In the genomic region with DNA sequence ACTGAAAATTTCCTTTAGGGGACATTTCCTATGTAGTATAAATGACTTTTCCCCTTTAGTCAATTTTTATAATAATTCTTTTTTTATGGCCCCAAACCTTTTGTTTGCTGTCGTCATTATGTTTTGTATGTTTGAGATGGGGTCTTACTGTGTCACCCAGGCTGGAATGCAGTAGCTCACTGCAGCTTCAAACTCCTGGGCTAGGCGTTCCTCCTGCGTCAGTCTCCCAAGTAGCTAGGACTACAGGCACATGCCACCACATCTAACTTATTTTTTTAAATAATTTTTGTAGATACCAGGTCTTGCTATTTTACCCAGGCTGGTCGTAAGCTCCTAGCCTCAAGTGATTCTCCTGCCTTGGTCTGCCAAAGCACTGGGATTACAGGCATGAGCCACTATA, we compare ENCODE assay signal across 1 cellular context.
TF ChIP-seq lines count a peak whose summit lies in the region.

No MANE protein-coding gene starts in this region.

TF ChIP-seq in GM23338, 12 proteins besides CTCF, POLR2A, EP300 and RAD21:
- TF ChIP-seq, protein P1, sequence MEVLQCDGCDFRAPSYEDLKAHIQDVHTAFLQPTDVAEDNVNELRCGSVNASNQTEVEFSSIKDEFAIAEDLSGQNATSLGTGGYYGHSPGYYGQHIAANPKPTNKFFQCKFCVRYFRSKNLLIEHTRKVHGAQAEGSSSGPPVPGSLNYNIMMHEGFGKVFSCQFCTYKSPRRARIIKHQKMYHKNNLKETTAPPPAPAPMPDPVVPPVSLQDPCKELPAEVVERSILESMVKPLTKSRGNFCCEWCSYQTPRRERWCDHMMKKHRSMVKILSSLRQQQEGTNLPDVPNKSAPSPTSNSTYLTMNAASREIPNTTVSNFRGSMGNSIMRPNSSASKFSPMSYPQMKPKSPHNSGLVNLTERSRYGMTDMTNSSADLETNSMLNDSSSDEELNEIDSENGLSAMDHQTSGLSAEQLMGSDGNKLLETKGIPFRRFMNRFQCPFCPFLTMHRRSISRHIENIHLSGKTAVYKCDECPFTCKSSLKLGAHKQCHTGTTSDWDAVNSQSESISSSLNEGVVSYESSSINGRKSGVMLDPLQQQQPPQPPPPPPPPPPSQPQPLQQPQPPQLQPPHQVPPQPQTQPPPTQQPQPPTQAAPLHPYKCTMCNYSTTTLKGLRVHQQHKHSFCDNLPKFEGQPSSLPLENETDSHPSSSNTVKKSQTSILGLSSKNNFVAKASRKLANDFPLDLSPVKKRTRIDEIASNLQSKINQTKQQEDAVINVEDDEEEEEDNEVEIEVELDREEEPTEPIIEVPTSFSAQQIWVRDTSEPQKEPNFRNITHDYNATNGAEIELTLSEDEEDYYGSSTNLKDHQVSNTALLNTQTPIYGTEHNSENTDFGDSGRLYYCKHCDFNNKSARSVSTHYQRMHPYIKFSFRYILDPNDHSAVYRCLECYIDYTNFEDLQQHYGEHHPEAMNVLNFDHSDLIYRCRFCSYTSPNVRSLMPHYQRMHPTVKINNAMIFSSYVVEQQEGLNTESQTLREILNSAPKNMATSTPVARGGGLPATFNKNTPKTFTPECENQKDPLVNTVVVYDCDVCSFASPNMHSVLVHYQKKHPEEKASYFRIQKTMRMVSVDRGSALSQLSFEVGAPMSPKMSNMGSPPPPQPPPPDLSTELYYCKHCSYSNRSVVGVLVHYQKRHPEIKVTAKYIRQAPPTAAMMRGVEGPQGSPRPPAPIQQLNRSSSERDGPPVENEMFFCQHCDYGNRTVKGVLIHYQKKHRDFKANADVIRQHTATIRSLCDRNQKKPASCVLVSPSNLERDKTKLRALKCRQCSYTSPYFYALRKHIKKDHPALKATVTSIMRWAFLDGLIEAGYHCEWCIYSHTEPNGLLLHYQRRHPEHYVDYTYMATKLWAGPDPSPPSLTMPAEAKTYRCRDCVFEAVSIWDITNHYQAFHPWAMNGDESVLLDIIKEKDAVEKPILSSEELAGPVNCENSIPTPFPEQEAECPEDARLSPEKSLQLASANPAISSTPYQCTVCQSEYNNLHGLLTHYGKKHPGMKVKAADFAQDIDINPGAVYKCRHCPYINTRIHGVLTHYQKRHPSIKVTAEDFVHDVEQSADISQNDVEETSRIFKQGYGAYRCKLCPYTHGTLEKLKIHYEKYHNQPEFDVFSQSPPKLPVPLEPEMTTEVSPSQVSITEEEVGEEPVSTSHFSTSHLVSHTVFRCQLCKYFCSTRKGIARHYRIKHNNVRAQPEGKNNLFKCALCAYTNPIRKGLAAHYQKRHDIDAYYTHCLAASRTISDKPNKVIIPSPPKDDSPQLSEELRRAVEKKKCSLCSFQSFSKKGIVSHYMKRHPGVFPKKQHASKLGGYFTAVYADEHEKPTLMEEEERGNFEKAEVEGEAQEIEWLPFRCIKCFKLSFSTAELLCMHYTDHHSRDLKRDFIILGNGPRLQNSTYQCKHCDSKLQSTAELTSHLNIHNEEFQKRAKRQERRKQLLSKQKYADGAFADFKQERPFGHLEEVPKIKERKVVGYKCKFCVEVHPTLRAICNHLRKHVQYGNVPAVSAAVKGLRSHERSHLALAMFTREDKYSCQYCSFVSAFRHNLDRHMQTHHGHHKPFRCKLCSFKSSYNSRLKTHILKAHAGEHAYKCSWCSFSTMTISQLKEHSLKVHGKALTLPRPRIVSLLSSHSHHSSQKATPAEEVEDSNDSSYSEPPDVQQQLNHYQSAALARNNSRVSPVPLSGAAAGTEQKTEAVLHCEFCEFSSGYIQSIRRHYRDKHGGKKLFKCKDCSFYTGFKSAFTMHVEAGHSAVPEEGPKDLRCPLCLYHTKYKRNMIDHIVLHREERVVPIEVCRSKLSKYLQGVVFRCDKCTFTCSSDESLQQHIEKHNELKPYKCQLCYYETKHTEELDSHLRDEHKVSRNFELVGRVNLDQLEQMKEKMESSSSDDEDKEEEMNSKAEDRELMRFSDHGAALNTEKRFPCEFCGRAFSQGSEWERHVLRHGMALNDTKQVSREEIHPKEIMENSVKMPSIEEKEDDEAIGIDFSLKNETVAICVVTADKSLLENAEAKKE (CRISPR knock-in tag; IDR thresholded peaks at IDR 0.05), result no peak
- TF ChIP-seq STAT1 (IDR thresholded peaks at IDR 0.05; ENCODE audit: unreplicated experiment) (no peak), ZNF114 (CRISPR knock-in tag; IDR thresholded peaks at IDR 0.05) (no peak), JUNB (IDR thresholded peaks at IDR 0.05; ENCODE audit: unreplicated experiment) (no peak), NANOG (IDR thresholded peaks at IDR 0.05; ENCODE audit: borderline replicate concordance) (no peak), POLR2AphosphoS5 (IDR thresholded peaks at IDR 0.05; ENCODE audit: low read depth) (no peak), CREB1 (CRISPR knock-in tag; IDR thresholded peaks at IDR 0.05; ENCODE audit: low read depth) (no peak), ZNF331 (CRISPR knock-in tag; IDR thresholded peaks at IDR 0.05; ENCODE audit: low read depth) (no peak), EZH2 (IDR thresholded peaks at IDR 0.05; ENCODE audit: low read depth, unreplicated experiment) (no peak), EZH2phosphoT487 (IDR thresholded peaks at IDR 0.05; ENCODE audit: unreplicated experiment) (no peak)
- TF ChIP-seq, protein P2, sequence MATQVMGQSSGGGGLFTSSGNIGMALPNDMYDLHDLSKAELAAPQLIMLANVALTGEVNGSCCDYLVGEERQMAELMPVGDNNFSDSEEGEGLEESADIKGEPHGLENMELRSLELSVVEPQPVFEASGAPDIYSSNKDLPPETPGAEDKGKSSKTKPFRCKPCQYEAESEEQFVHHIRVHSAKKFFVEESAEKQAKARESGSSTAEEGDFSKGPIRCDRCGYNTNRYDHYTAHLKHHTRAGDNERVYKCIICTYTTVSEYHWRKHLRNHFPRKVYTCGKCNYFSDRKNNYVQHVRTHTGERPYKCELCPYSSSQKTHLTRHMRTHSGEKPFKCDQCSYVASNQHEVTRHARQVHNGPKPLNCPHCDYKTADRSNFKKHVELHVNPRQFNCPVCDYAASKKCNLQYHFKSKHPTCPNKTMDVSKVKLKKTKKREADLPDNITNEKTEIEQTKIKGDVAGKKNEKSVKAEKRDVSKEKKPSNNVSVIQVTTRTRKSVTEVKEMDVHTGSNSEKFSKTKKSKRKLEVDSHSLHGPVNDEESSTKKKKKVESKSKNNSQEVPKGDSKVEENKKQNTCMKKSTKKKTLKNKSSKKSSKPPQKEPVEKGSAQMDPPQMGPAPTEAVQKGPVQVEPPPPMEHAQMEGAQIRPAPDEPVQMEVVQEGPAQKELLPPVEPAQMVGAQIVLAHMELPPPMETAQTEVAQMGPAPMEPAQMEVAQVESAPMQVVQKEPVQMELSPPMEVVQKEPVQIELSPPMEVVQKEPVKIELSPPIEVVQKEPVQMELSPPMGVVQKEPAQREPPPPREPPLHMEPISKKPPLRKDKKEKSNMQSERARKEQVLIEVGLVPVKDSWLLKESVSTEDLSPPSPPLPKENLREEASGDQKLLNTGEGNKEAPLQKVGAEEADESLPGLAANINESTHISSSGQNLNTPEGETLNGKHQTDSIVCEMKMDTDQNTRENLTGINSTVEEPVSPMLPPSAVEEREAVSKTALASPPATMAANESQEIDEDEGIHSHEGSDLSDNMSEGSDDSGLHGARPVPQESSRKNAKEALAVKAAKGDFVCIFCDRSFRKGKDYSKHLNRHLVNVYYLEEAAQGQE (IDR thresholded peaks at IDR 0.05; ENCODE audit: unreplicated experiment), result no peak
- TF ChIP-seq, protein P3, sequence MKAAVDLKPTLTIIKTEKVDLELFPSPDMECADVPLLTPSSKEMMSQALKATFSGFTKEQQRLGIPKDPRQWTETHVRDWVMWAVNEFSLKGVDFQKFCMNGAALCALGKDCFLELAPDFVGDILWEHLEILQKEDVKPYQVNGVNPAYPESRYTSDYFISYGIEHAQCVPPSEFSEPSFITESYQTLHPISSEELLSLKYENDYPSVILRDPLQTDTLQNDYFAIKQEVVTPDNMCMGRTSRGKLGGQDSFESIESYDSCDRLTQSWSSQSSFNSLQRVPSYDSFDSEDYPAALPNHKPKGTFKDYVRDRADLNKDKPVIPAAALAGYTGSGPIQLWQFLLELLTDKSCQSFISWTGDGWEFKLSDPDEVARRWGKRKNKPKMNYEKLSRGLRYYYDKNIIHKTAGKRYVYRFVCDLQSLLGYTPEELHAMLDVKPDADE (IDR thresholded peaks at IDR 0.05), result no peak
